ENCODE assay signal across 1 cellular context in genomic region chr17:59533694-59534093, GRCh38.
TF ChIP-seq lines count a peak whose summit lies in the region.

No MANE protein-coding gene starts in this region.

TF ChIP-seq in K562, 482 proteins besides CTCF, POLR2A, EP300 and RAD21:
- TF ChIP-seq ZBTB49 (CRISPR knock-in tag; IDR thresholded peaks at IDR 0.05; ENCODE audit: borderline replicate concordance) (no peak), SMARCA5 (IDR thresholded peaks at IDR 0.05) (no peak), KDM1A (IDR thresholded peaks at IDR 0.05) (0 out of 4 replicates have a peak, but pooled peaks of 1 of the 2 experiments have one; percentile 38), VEZF1 (CRISPR knock-in tag; IDR thresholded peaks at IDR 0.05) (peak; percentile 34; the same call in 1 of the 2 replicates), IRF1 (CRISPR knock-in tag; IDR thresholded peaks at IDR 0.05; ENCODE audit: borderline replicate concordance) (no peak), ZNF586 (CRISPR knock-in tag; conservative IDR thresholded peaks at IDR 0.05) (no peak), SPI1 (IDR thresholded peaks at IDR 0.05; ENCODE audit: borderline replicate concordance, low read depth, low read length) (peak; percentile 99), ELK1 (CRISPR knock-in tag; IDR thresholded peaks at IDR 0.05) (no peak), ZNF407 (IDR thresholded peaks at IDR 0.05; ENCODE audit: low read depth) (no peak), ETV6 (IDR thresholded peaks at IDR 0.05; ENCODE audit: borderline replicate concordance in 1 of 2, low read depth in 2 of 2, low read length in 1 of 2) (peak; percentile 65 to 90; a peak in 3 of 4 replicates), ETV6 (CRISPR knock-in tag; IDR thresholded peaks at IDR 0.05; ENCODE audit: borderline replicate concordance) (no peak), ZFPM2 (CRISPR knock-in tag; IDR thresholded peaks at IDR 0.05) (no peak), ZNF347 (CRISPR knock-in tag; IDR thresholded peaks at IDR 0.05; ENCODE audit: low read depth) (no peak), ETS2 (tag; IDR thresholded peaks at IDR 0.05; ENCODE audit: borderline replicate concordance, poor library complexity, severe bottlenecking) (no peak), SAFB2 (IDR thresholded peaks at IDR 0.05; ENCODE audit: borderline replicate concordance, low read depth, low read length, severe bottlenecking) (no peak), CREB5 (CRISPR knock-in tag; IDR thresholded peaks at IDR 0.05) (no peak), SMARCA4 (IDR thresholded peaks at IDR 0.05) (0 out of 2 replicates have a peak, but pooled peaks have one; percentile 41), MCM7 (IDR thresholded peaks at IDR 0.05) (no peak), MCM2 (IDR thresholded peaks at IDR 0.05; ENCODE audit: low read depth) (no peak), ARID1B (IDR thresholded peaks at IDR 0.05) (peak; percentile 59), CUX1 (CRISPR knock-in tag; IDR thresholded peaks at IDR 0.05) (no peak), ZEB2 (IDR thresholded peaks at IDR 0.05) (0 out of 2 replicates have a peak, but pooled peaks have one; percentile 50), CTBP1 (IDR thresholded peaks at IDR 0.05; ENCODE audit: borderline replicate concordance) (peak; percentile 31; the same call in 1 of the 2 replicates), SMARCE1 (IDR thresholded peaks at IDR 0.05) (peak; percentile 86; the same call in 1 of the 2 replicates), SMAD1 (IDR thresholded peaks at IDR 0.05; ENCODE audit: low read depth, low read length, partially characterized antibody) (no peak)
